In genomic region chr12:44885902-44886301, GRCh38 we compare ENCODE assay signal across 37 cellular contexts. TPM values are rescaled to one million over a fixed set of nuclear protein-coding genes. Genes with fewer than 3 reads are reported as not detected.
"Had no signal": no experiment of that assay in that cellular context is flagged by ENCODE, and none has a peak within 500 bp of the region (broad histone marks: within the 10 kb centered on the region; RNA-seq: fewer than 3 reads in every experiment).

No MANE protein-coding gene starts in this region.

- H3K4me3 ChIP-seq: MG63 had no signal

- DNase-seq: Karpas-422, Kasumi-1, MG63, MM.1S, MV-4-11, NCI-H1048, NCI-H1092, NCI-H1092 treated with DMSO at 0.1 percent for 48 hours, NCI-H1105, NCI-H1105 treated with DMSO at 0.1 percent for 48 hours, NCI-H1417, NCI-H1417 treated with DMSO at 0.1 percent for 48 hours, NCI-H1436, NCI-H1436 treated with DMSO at 0.1 percent for 48 hours, NCI-H146, NCI-H1694, NCI-H1694 treated with DMSO at 0.1 percent for 48 hours, NCI-H187, NCI-H187 treated with DMSO at 0.1 percent for 48 hours, NCI-H1930, NCI-H2029, NCI-H2029 treated with DMSO at 0.1 percent for 48 hours, NCI-H2081, NCI-H2081 treated with DMSO at 0.1 percent for 48 hours, NCI-H2107, NCI-H2171, NCI-H2171 treated with DMSO at 0.1 percent for 48 hours, NCI-H2227 treated with DMSO at 0.1 percent for 48 hours, NCI-H226, NCI-H345, NCI-H446, NCI-H446 treated with DMSO at 0.1 percent for 48 hours, NCI-H510A, NCI-H510A treated with DMSO at 0.1 percent for 48 hours, NCI-H524 had no signal

- H3K9me3 ChIP-seq: MG63 had no signal

- H3K36me3 ChIP-seq: MG63 had no signal

- H3K27me3 ChIP-seq: MG63 had no signal

RNA-seq across cellular contexts. Expression of gene NELL2, which starts 9.8 kb away (rescaled TPM):
- total RNA-seq: LHCN-M2, MCF 10A had no signal
